ENCODE assay signal across 27 cellular contexts in genomic region chr7:136116186-136116585, GRCh38.
"Had no signal": no experiment of that assay in that cellular context is flagged by ENCODE, and none has a peak within 500 bp of the region (broad histone marks: within the 10 kb centered on the region; RNA-seq: fewer than 3 reads in every experiment).

No MANE protein-coding gene starts in this region.

- H3K4me2 ChIP-seq: KMS-11 had no signal

- H3K9ac ChIP-seq: KMS-11 had no signal

- H3K27me3 ChIP-seq: brain microvascular endothelial cell, cardiac muscle cell, Peyer's patch, SJSA1 had no signal

- DNase-seq: activated B cell treated with CpG ODN at 0.5 μM for 24 hours; activated CD4-positive, alpha-beta memory T cell treated with anti-CD3 and anti-CD28 coated beads for 36 hours; activated CD4-positive, alpha-beta T cell treated with anti-CD3 and anti-CD28 coated beads for 1 hour; activated CD4-positive, alpha-beta T cell treated with anti-CD3 and anti-CD28 coated beads, Interleukin-2, amount 10 ng/mL, durations not matched to agents 24 days and 14 days; activated CD8-positive, alpha-beta memory T cell treated with anti-CD3 and anti-CD28 coated beads for 24 hours; activated effector memory CD4-positive, alpha-beta T cell treated with anti-CD3 and anti-CD28 coated beads, Interleukin-2, amount 50 U/mL, for 16 hours; activated naive CD4-positive, alpha-beta T cell treated with anti-CD3 and anti-CD28 coated beads, Interleukin-2, amount 10 ng/mL, durations not matched to agents 7 days and 5 days; activated naive CD8-positive, alpha-beta T cell treated with anti-CD3 and anti-CD28 coated beads for 36 hours; activated T-cell treated with anti-CD3 and anti-CD28 coated beads, Interleukin-2, amount 50 U/mL, for 4 hours; brain microvascular endothelial cell; IMR-90; NCI-H1092 treated with DMSO at 0.1 percent for 48 hours; NCI-H1417 treated with DMSO at 0.1 percent for 48 hours; NCI-H1694; NCI-H2029; NCI-H446; NCI-H524; NCI-H748 treated with DMSO at 0.1 percent for 48 hours; Peyer's patch; SHP77; T-helper 17 cell; T-helper 9 cell had no signal

- H3K36me3 ChIP-seq: brain microvascular endothelial cell, cardiac muscle cell, Peyer's patch, SJSA1 had no signal

- FAIRE-seq: TTC549 had no signal

- H3K27ac ChIP-seq: brain microvascular endothelial cell, cardiac muscle cell, KMS-11, Peyer's patch, RWPE1, SJSA1 had no signal

- H3K4me1 ChIP-seq: Peyer's patch, SJSA1 had no signal

- H3K9me3 ChIP-seq: Peyer's patch, SJSA1 had no signal

- H3K4me3 ChIP-seq: cardiac muscle cell, Peyer's patch, SJSA1 had no signal
